In genomic region chr15:51818156-51818555, GRCh38 we compare ENCODE assay signal across 22 cellular contexts. TPM values are rescaled to one million over a fixed set of nuclear protein-coding genes. Genes with fewer than 3 reads are reported as not detected.
DNase-seq lines count a peak whose midpoint lies in the region; ATAC-seq and TF ChIP-seq lines count a peak whose summit lies in the region.
"Had no signal": no experiment of that assay in that cellular context is flagged by ENCODE, and none has a peak within 500 bp of the region (broad histone marks: within the 10 kb centered on the region; RNA-seq: fewer than 3 reads in every experiment).

No MANE protein-coding gene starts in this region.

- H3K4me3 Mint-ChIP-seq in HFFc6 (no peak overlapping the region), endothelial cell (ENCODE audit: unreplicated experiment) (peak overlapping the region; percentile 20), nephron progenitor cell (no peak overlapping the region)

- H3K4me1 Mint-ChIP-seq in HFFc6 (ENCODE audit: low read depth) (peaks cover 15% of the 10 kb centered on the region), endothelial cell (ENCODE audit: unreplicated experiment) (peaks cover 13% of the 10 kb centered on the region), nephron progenitor cell (peaks cover 13% of the 10 kb centered on the region)
- H3K4me1 Mint-ChIP-seq: CD4-positive, CD25-positive, alpha-beta regulatory T cell had no signal

- H3K27me3 Mint-ChIP-seq in HFFc6 (ENCODE audit: insufficient read depth), result no peaks in the 10 kb centered on the region; the same call in none of the 2 replicates
- H3K27me3 Mint-ChIP-seq in endothelial cell (ENCODE audit: unreplicated experiment), result peaks cover 4% of the 10 kb centered on the region
- no peaks in the 10 kb centered on the region for H3K27me3 Mint-ChIP-seq in nephron progenitor cell (ENCODE audit: low read depth, poor library complexity)

- ATAC-seq in GM19023 (IDR thresholded peaks at IDR 0.05; ENCODE audit: unreplicated experiment) (no peak), GM19455 (IDR thresholded peaks at IDR 0.05; ENCODE audit: unreplicated experiment) (no peak)
- ATAC-seq: A549 had no signal

- H3K9me3 Mint-ChIP-seq in HFFc6 (peaks cover 30% of the 10 kb centered on the region), endothelial cell (ENCODE audit: unreplicated experiment) (peaks cover 6% of the 10 kb centered on the region), nephron progenitor cell (peaks cover 30% of the 10 kb centered on the region)

- DNase-seq in AG20443 (ENCODE audit: low spot score), result peak; percentile 19
- DNase-seq in HFFc6, result no peak
- DNase-seq in endothelial cell (ENCODE audit: low spot score), result no peak
- no peak for DNase-seq in nephron progenitor cell
- no peak for DNase-seq in central memory CD4-positive, alpha-beta T cell
- no peak for DNase-seq in AG08396 (ENCODE audit: low spot score)
- DNase-seq: CD4-positive, CD25-positive, alpha-beta regulatory T cell; KBM-7; MV-4-11; NCI-H1105; NCI-H1436 treated with DMSO at 0.1 percent for 48 hours; NCI-H1930; NCI-H2107; NCI-H446 treated with DMSO at 0.1 percent for 48 hours; NCI-H526 treated with DMSO at 0.1 percent for 48 hours; PC-9; Right ventricle myocardium superior; RPMI8226; T-helper 1 cell had no signal

- peak overlapping the region; percentile 3; the same call in 1 of the 2 replicates for H3K27ac Mint-ChIP-seq in HFFc6
- H3K27ac Mint-ChIP-seq in endothelial cell (ENCODE audit: unreplicated experiment), result no peak overlapping the region
- peak overlapping the region; percentile 12 for H3K27ac Mint-ChIP-seq in nephron progenitor cell
- H3K27ac Mint-ChIP-seq: CD4-positive, CD25-positive, alpha-beta regulatory T cell had no signal

- H3K36me3 Mint-ChIP-seq in HFFc6 (ENCODE audit: low read depth), result peaks cover 26% of the 10 kb centered on the region
- peaks cover 45% of the 10 kb centered on the region for H3K36me3 Mint-ChIP-seq in endothelial cell (ENCODE audit: low read depth, unreplicated experiment)
- H3K36me3 Mint-ChIP-seq in nephron progenitor cell (ENCODE audit: low read depth), result peaks cover 5% of the 10 kb centered on the region

- TF ChIP-seq CTCF in HFFc6 (IDR thresholded peaks at IDR 0.05) (no peak), endothelial cell (IDR thresholded peaks at IDR 0.05; ENCODE audit: unreplicated experiment) (no peak), nephron progenitor cell (IDR thresholded peaks at IDR 0.05) (no peak)

RNA-seq across cellular contexts. Expression of gene TMOD3, which starts 11.3 kb away (rescaled TPM):
- total RNA-seq in HFFc6 (2021; fragmentation: NEBNext Ultra II Directional; extraction: Animal tissue kit (Norgen Biotek cat#: 25700)), result 10 to 100 TPM; 56.4 to 68.8 (median 59.9) TPM
- 51.0 TPM for total RNA-seq in endothelial cell (ENCODE audit: unreplicated experiment)
